In the genomic region with DNA sequence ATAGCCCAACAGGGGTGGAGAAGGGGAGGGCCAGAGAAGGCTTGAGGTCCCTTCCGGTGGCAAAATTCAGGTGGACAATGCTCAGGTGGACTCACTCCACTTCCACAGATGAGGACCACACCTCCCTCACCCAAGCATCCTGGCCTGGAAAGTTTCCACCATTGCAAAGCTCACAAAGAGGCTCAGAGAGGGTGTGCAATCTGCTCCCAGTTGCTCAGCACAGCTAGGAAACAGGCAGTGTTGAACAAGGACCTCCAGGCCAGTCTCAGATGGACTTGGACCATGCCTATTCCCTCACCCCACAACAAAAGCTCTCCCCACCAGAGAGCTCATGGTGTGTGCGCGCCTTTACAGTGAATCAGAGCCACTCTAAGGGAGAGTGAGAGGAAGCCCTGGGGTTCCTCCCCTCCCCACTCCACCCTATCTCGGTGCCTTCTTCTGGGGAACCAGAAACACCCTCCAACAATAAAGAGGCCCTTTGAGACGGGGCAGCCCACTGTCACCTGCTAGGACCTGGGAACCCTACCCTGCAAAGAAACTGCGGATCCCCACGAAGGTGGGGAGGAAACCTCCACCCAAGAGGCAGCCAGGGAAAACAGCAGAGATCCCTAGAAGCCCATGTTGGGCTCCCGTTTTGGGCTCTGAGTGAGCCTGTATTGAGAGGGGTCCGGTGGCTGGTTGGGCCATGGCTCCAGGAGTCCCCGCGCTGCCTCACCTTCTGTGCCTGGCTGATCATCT, we compare ENCODE assay signal across 8 cellular contexts. TPM values are rescaled to one million over a fixed set of nuclear protein-coding genes. Genes with fewer than 3 reads are reported as not detected.
A peak's percentile ranks its signal among the peaks of the same experiment; 100 is the strongest.
DNase-seq lines count a peak whose midpoint lies in the region; ATAC-seq and TF ChIP-seq lines count a peak whose summit lies in the region.

No MANE protein-coding gene starts in this region.

- TF ChIP-seq CTCF in suprapubic skin (IDR thresholded peaks at IDR 0.05), result no peak

- ATAC-seq in activated T-helper 17 cell treated with anti-CD3 and anti-CD28 coated beads, Interleukin-2, amount 50 U/mL, for 72 hours (replicated peaks), result no peak

- peaks cover 17% of the 10 kb centered on the region for H3K36me3 Mint-ChIP-seq in activated naive CD4-positive, alpha-beta T cell treated with anti-CD3 and anti-CD28 coated beads for 36 hours (ENCODE audit: low read depth)
- H3K36me3 Mint-ChIP-seq in activated T-helper 17 cell treated with anti-CD3 and anti-CD28 coated beads, Interleukin-2, amount 50 U/mL, for 72 hours (ENCODE audit: low read depth), result peaks cover 23% of the 10 kb centered on the region

- DNase-seq in activated naive CD4-positive, alpha-beta T cell treated with anti-CD3 and anti-CD28 coated beads for 36 hours, result peak; percentile 35
- no peak for DNase-seq in activated naive CD4-positive, alpha-beta T cell (lab: John Stamatoyannopoulos, UW)
- no peak for DNase-seq in suprapubic skin (ENCODE audit: low spot score in 2 of 2)
- DNase-seq in activated gamma-delta T cell (lab: John Stamatoyannopoulos, UW), result no peak
- no peak for DNase-seq in GOT3 (lab: John Stamatoyannopoulos, UW)
- no peak for DNase-seq in globus pallidus (ENCODE audit: low spot score)

- H3K9me3 Mint-ChIP-seq in activated naive CD4-positive, alpha-beta T cell treated with anti-CD3 and anti-CD28 coated beads for 36 hours, result no peaks in the 10 kb centered on the region
- no peaks in the 10 kb centered on the region for H3K9me3 Mint-ChIP-seq in activated T-helper 17 cell treated with anti-CD3 and anti-CD28 coated beads, Interleukin-2, amount 50 U/mL, for 72 hours

- H3K4me1 ChIP-seq in suprapubic skin, result peaks cover 70% of the 10 kb centered on the region

- peaks cover 31% of the 10 kb centered on the region for H3K4me1 Mint-ChIP-seq in activated naive CD4-positive, alpha-beta T cell treated with anti-CD3 and anti-CD28 coated beads for 36 hours (ENCODE audit: low read depth)
- H3K4me1 Mint-ChIP-seq in activated T-helper 17 cell treated with anti-CD3 and anti-CD28 coated beads, Interleukin-2, amount 50 U/mL, for 72 hours, result peaks cover 12% of the 10 kb centered on the region

- peak overlapping the region; percentile 46 for H3K27ac Mint-ChIP-seq in activated naive CD4-positive, alpha-beta T cell treated with anti-CD3 and anti-CD28 coated beads for 36 hours
- peak overlapping the region; percentile 49 for H3K27ac Mint-ChIP-seq in activated T-helper 17 cell treated with anti-CD3 and anti-CD28 coated beads, Interleukin-2, amount 50 U/mL, for 72 hours

- H3K27ac ChIP-seq in suprapubic skin, result peak overlapping the region; percentile 88

- H3K9me3 ChIP-seq in suprapubic skin, result no peaks in the 10 kb centered on the region

- no peak for TF ChIP-seq EP300 in suprapubic skin (IDR thresholded peaks at IDR 0.05)

- intact Hi-C loops in activated naive CD4-positive, alpha-beta T cell treated with anti-CD3 and anti-CD28 coated beads for 36 hours (cut with micrococcal nuclease), result loop anchor here (10.0 kb wide), 1 partner anchor 378 kb away; no protein-coding TSS in a partner anchor

- H3K27me3 Mint-ChIP-seq in activated naive CD4-positive, alpha-beta T cell treated with anti-CD3 and anti-CD28 coated beads for 36 hours (ENCODE audit: low read depth), result no peaks in the 10 kb centered on the region
- H3K27me3 Mint-ChIP-seq in activated T-helper 17 cell treated with anti-CD3 and anti-CD28 coated beads, Interleukin-2, amount 50 U/mL, for 72 hours, result no peaks in the 10 kb centered on the region

- 49% methylated on average over 4 of the region's 11 CpGs for WGBS in suprapubic skin

- H3K4me3 ChIP-seq in iPS-11a (ENCODE audit: low read depth, low read length), result peak overlapping the region; percentile 69
- peak overlapping the region; percentile 68 for H3K4me3 ChIP-seq in suprapubic skin

- no peak for TF ChIP-seq POLR2A in suprapubic skin (IDR thresholded peaks at IDR 0.05)

- H3K27me3 ChIP-seq in suprapubic skin, result no peaks in the 10 kb centered on the region

- H3K4me3 Mint-ChIP-seq in activated naive CD4-positive, alpha-beta T cell treated with anti-CD3 and anti-CD28 coated beads for 36 hours, result peak overlapping the region; percentile 91
- H3K4me3 Mint-ChIP-seq in activated T-helper 17 cell treated with anti-CD3 and anti-CD28 coated beads, Interleukin-2, amount 50 U/mL, for 72 hours, result peak overlapping the region; percentile 77

- H3K36me3 ChIP-seq in suprapubic skin, result no peaks in the 10 kb centered on the region

- CTCF ChIA-PET in activated naive CD4-positive, alpha-beta T cell treated with anti-CD3 and anti-CD28 coated beads for 36 hours (lab: Charles Lee), result interaction anchor here (0.6 to 2.1 kb wide), 2 partner anchors 42 to 48 kb away, joined by 3 to 13 read pairs; no protein-coding TSS in a partner anchor

RNA-seq across cellular contexts. Expression of gene FAM83G, which starts 1.6 kb away (rescaled TPM):
- 10 to 100 TPM; 10.6 TPM for total RNA-seq in activated naive CD4-positive, alpha-beta T cell treated with anti-CD3 and anti-CD28 coated beads for 36 hours
- total RNA-seq in activated T-helper 17 cell treated with anti-CD3 and anti-CD28 coated beads, Interleukin-2, amount 50 U/mL, for 72 hours, result 10 to 100 TPM; 15.9 to 22.6 TPM
- total RNA-seq in suprapubic skin, result 100 to 1,000 TPM; 205 to 261 (median 210) TPM

RNA-seq across cellular contexts. Expression of gene GRAP, which starts 43.8 kb away (rescaled TPM):
- 1 to 10 TPM; 8.1 to 9.1 TPM for total RNA-seq in activated naive CD4-positive, alpha-beta T cell treated with anti-CD3 and anti-CD28 coated beads for 36 hours
- 10 to 100 TPM; 13.1 to 14.4 TPM for total RNA-seq in activated T-helper 17 cell treated with anti-CD3 and anti-CD28 coated beads, Interleukin-2, amount 50 U/mL, for 72 hours
- total RNA-seq in suprapubic skin, result 1 to 10 TPM; 1.1 to 3.1 (median 1.9) TPM

RNA-seq across cellular contexts. Expression of gene SLC5A10, which starts 51.0 kb away (rescaled TPM):
- not detected for total RNA-seq in activated naive CD4-positive, alpha-beta T cell treated with anti-CD3 and anti-CD28 coated beads for 36 hours
- not detected for total RNA-seq in activated T-helper 17 cell treated with anti-CD3 and anti-CD28 coated beads, Interleukin-2, amount 50 U/mL, for 72 hours
- 1 to 10 TPM in 2 of 4 donors, under 1 TPM in 2; 0.31 to 1.5 (median 0.94) TPM for total RNA-seq in suprapubic skin

Comparison
In these comparisons a context has a peak if more than half of its experiments do, and no peak if none do; other contexts are left out.
1. RNA of gene FAM83G, which starts 1.6 kb away (total RNA-seq): 205 to 261 TPM in suprapubic skin; 15.9 to 22.6 TPM in activated T-helper 17 cell treated with anti-CD3 and anti-CD28 coated beads, Interleukin-2, amount 50 U/mL, for 72 hours and 10.6 TPM in activated naive CD4-positive, alpha-beta T cell treated with anti-CD3 and anti-CD28 coated beads for 36 hours; every median in the first group is over 4 times any median in the second.